Comparison of ENCODE assay signal across 36 cellular contexts in genomic region chr10:86630079-86630478, GRCh38. TPM values are rescaled to one million over a fixed set of nuclear protein-coding genes. Genes with fewer than 3 reads are reported as not detected.
DNase-seq lines count a peak whose midpoint lies in the region; ATAC-seq, FAIRE-seq and TF ChIP-seq lines count a peak whose summit lies in the region.
"Had no signal": no experiment of that assay in that cellular context is flagged by ENCODE, and none has a peak within 500 bp of the region (broad histone marks: within the 10 kb centered on the region; RNA-seq: fewer than 3 reads in every experiment).

No MANE protein-coding gene starts in this region.

- peak overlapping the region in 5 of 10 donors; percentile 33 to 54 (median 49) for H3K27ac ChIP-seq in heart right ventricle
- no peak overlapping the region for H3K27ac ChIP-seq in pancreas
- H3K27ac ChIP-seq in WERI-Rb-1: no peak overlapping the region
- H3K27ac ChIP-seq: adrenal gland; BLaER1 treated with 17β-estradiol and CSF1 and Interleukin-3, amounts not matched to agents 10 nM and 100 nM; body of pancreas; SK-N-MC; tibial artery had no signal

- peaks cover 16% of the 10 kb centered on the region for H3K27me3 ChIP-seq in bronchial epithelial cell (ENCODE audit: control insufficient read depth, insufficient read depth, low read length)
- H3K27me3 ChIP-seq in heart right ventricle: peaks cover 0 to 57% (median 22%) of the 10 kb centered on the region in 7 donors
- no peaks in the 10 kb centered on the region for H3K27me3 ChIP-seq in pancreas
- no peaks in the 10 kb centered on the region for H3K27me3 ChIP-seq in WERI-Rb-1 (ENCODE audit: insufficient read depth, low read depth, severe bottlenecking)
- H3K27me3 ChIP-seq: body of pancreas had no signal

- no peak overlapping the region for H3K4me3 Mint-ChIP-seq in activated T-cell treated with anti-CD3 and anti-CD28 coated beads, Interleukin-2, amount 50 U/mL, for 72 hours
- H3K4me3 Mint-ChIP-seq: activated CD4-positive, alpha-beta memory T cell treated with anti-CD3 and anti-CD28 coated beads for 36 hours; activated naive CD4-positive, alpha-beta T cell treated with anti-CD3 and anti-CD28 coated beads for 36 hours; activated T-helper 1 cell treated with anti-CD3 and anti-CD28 coated beads, Interleukin-12 subunit alpha, Interleukin-12 subunit beta, Interleukin-2, Interleukin-4 antibody, amounts not matched to agents 30 ng/mL and 10 ng/mL and 1 ng/mL, durations not matched to agents 14 hours and 24 hours and 36 hours; T-helper 17 cell had no signal

- no peaks in the 10 kb centered on the region for H3K4me1 Mint-ChIP-seq in activated T-cell treated with anti-CD3 and anti-CD28 coated beads, Interleukin-2, amount 50 U/mL, for 72 hours (ENCODE audit: low read depth)

- intact Hi-C loops in heart right ventricle (cut with DNase I): loop anchor here in 1 of 10 donors (2.0 kb wide), 1 partner anchor 35 kb away; no protein-coding TSS in a partner anchor
- intact Hi-C loops in pancreas (cut with DNase I): no loop called here

- DNase-seq in GM03348 (ENCODE audit: low spot score) (peak; percentile 55), bronchial epithelial cell (ENCODE audit: low read depth) (peak; percentile 16), heart right ventricle (peak in 1 of 2 donors; percentile 75), pancreas (no peak), H54 (ENCODE audit: insufficient read length, low spot score) (no peak), WERI-Rb-1 (no peak)
- no peak for DNase-seq in activated T-cell treated with anti-CD3 and anti-CD28 coated beads, Interleukin-2, amount 50 U/mL, for 72 hours
- DNase-seq: activated CD4-positive, alpha-beta memory T cell treated with anti-CD3 and anti-CD28 coated beads for 36 hours; activated CD8-positive, alpha-beta memory T cell treated with anti-CD3 and anti-CD28 coated beads, Interleukin-2, amount 50 U/mL, for 4 hours; activated naive CD4-positive, alpha-beta T cell treated with anti-CD3 and anti-CD28 coated beads for 36 hours; adrenal gland; body of pancreas; DMS53; effector CD8-positive, alpha-beta T cell; H7; hippocampal formation; left colon; mesenchymal stem cell; NCI-H146; NCI-H446 treated with DMSO at 0.1 percent for 48 hours; posterior cingulate gyrus; RPMI8226; stimulated activated CD4-positive, alpha-beta T cell treated with anti-CD3 and anti-CD28 coated beads, Interleukin-12 subunit alpha, Interleukin-12 subunit beta, amount 100 ng/mL, for 4 hours; stimulated activated CD4-positive, alpha-beta T cell treated with anti-CD3 and anti-CD28 coated beads, Interleukin-4, amount 100 ng/mL, for 1 hour; T-helper 17 cell; tibial artery had no signal

- H3K36me3 Mint-ChIP-seq in activated T-cell treated with anti-CD3 and anti-CD28 coated beads, Interleukin-2, amount 50 U/mL, for 72 hours (ENCODE audit: insufficient read depth in 2 of 2): no peaks in the 10 kb centered on the region
- H3K36me3 Mint-ChIP-seq: activated CD4-positive, alpha-beta memory T cell treated with anti-CD3 and anti-CD28 coated beads for 36 hours had no signal

- peaks cover 42% of the 10 kb centered on the region for H3K27me3 Mint-ChIP-seq in activated T-cell treated with anti-CD3 and anti-CD28 coated beads, Interleukin-2, amount 50 U/mL, for 72 hours (ENCODE audit: low read depth)

- H3K27ac Mint-ChIP-seq in activated T-cell treated with anti-CD3 and anti-CD28 coated beads, Interleukin-2, amount 50 U/mL, for 72 hours: no peak overlapping the region
- H3K27ac Mint-ChIP-seq: activated CD4-positive, alpha-beta memory T cell treated with anti-CD3 and anti-CD28 coated beads for 36 hours; activated naive CD4-positive, alpha-beta T cell treated with anti-CD3 and anti-CD28 coated beads for 36 hours; activated T-helper 1 cell treated with anti-CD3 and anti-CD28 coated beads, Interleukin-12 subunit alpha, Interleukin-12 subunit beta, Interleukin-2, Interleukin-4 antibody, amounts not matched to agents 30 ng/mL and 10 ng/mL and 1 ng/mL, durations not matched to agents 14 hours and 24 hours and 36 hours; T-helper 17 cell had no signal

- no peak for FAIRE-seq in bronchial epithelial cell (lab: Jason Lieb, UNC)
- FAIRE-seq in pancreas (lab: Jason Lieb, UNC): peak; percentile 51
- no peak for FAIRE-seq in H54 (lab: Jason Lieb, UNC)
- FAIRE-seq: colon had no signal

- TF ChIP-seq CTCF in bronchial epithelial cell (IDR thresholded peaks at IDR 0.05; ENCODE audit: insufficient read depth, low read length, severe bottlenecking) (no peak), heart right ventricle (IDR thresholded peaks at IDR 0.05) (no peak), pancreas (IDR thresholded peaks at IDR 0.05) (no peak), WERI-Rb-1 (IDR thresholded peaks at IDR 0.05; ENCODE audit: low read depth, low read length) (no peak)

- H3K36me3 ChIP-seq in bronchial epithelial cell (ENCODE audit: control insufficient read depth, insufficient read depth, low read length) (no peaks in the 10 kb centered on the region), heart right ventricle (no peaks in the 10 kb centered on the region), pancreas (no peaks in the 10 kb centered on the region), WERI-Rb-1 (no peaks in the 10 kb centered on the region)
- H3K36me3 ChIP-seq: adrenal gland; BLaER1 treated with 17β-estradiol and CSF1 and Interleukin-3, amounts not matched to agents 10 nM and 100 nM; tibial artery had no signal

- H3K4me3 ChIP-seq in bronchial epithelial cell (ENCODE audit: low read depth, low read length) (no peak overlapping the region), heart right ventricle (no peak overlapping the region), pancreas (no peak overlapping the region), WERI-Rb-1 (ENCODE audit: low read depth, low read length) (no peak overlapping the region)
- H3K4me3 ChIP-seq: adrenal gland; BLaER1 treated with 17β-estradiol and CSF1 and Interleukin-3, amounts not matched to agents 10 nM and 100 nM; body of pancreas; SK-N-MC; tibial artery had no signal

- H3K9me3 ChIP-seq in heart right ventricle (no peaks in the 10 kb centered on the region), pancreas (no peaks in the 10 kb centered on the region), WERI-Rb-1 (ENCODE audit: severe bottlenecking) (no peaks in the 10 kb centered on the region)
- H3K9me3 ChIP-seq: adrenal gland, body of pancreas, tibial artery had no signal

- TF ChIP-seq POLR2A in H54 (IDR thresholded peaks at IDR 0.05; ENCODE audit: low read depth, low read length): no peak

- H3K4me1 ChIP-seq in heart right ventricle (peaks cover 0 to 31% (median 6%) of the 10 kb centered on the region in 9 donors), pancreas (no peaks in the 10 kb centered on the region)
- H3K4me1 ChIP-seq: adrenal gland; BLaER1 treated with 17β-estradiol and CSF1 and Interleukin-3, amounts not matched to agents 10 nM and 100 nM had no signal

- ATAC-seq in heart right ventricle: peak; percentile 70 to 91 (median 88)
- ATAC-seq in pancreas: no peak
- no peak for ATAC-seq in activated T-cell treated with anti-CD3 and anti-CD28 coated beads, Interleukin-2, amount 50 U/mL, for 72 hours (replicated peaks in 1 of 2)
- ATAC-seq: activated CD4-positive, CD25-positive, alpha-beta regulatory T cell treated with anti-CD3 and anti-CD28 coated beads, Interleukin-2, amount 50 U/mL, for 24 hours; body of pancreas; left colon; sciatic nerve; T-helper 17 cell had no signal

- 7 to 8% methylated on average over 2 of the region's 2 CpGs for WGBS in heart right ventricle, 2 donors
- WGBS in pancreas, 2 donors: 21 to 26% methylated on average over 2 of the region's 2 CpGs

- H3K9me3 Mint-ChIP-seq in activated T-cell treated with anti-CD3 and anti-CD28 coated beads, Interleukin-2, amount 50 U/mL, for 72 hours: no peaks in the 10 kb centered on the region
- H3K9me3 Mint-ChIP-seq: activated CD4-positive, alpha-beta memory T cell treated with anti-CD3 and anti-CD28 coated beads for 36 hours; activated naive CD4-positive, alpha-beta T cell treated with anti-CD3 and anti-CD28 coated beads for 36 hours; activated T-helper 1 cell treated with anti-CD3 and anti-CD28 coated beads, Interleukin-12 subunit alpha, Interleukin-12 subunit beta, Interleukin-2, Interleukin-4 antibody, amounts not matched to agents 30 ng/mL and 10 ng/mL and 1 ng/mL, durations not matched to agents 14 hours and 24 hours and 36 hours had no signal

RNA-seq across cellular contexts. Expression of gene OPN4, which starts 24.3 kb away (rescaled TPM):
- total RNA-seq in bronchial epithelial cell (not detected in 2 replicates), heart right ventricle (under 1 TPM in 5 of 10 donors, not detected in 5; 0.11 to 0.27 (median 0.26) TPM), pancreas (not detected)
- polyA plus RNA-seq in heart right ventricle (under 1 TPM; 0.10 to 0.29 TPM), pancreas (not detected)
- total RNA-seq in activated T-cell treated with anti-CD3 and anti-CD28 coated beads, Interleukin-2, amount 50 U/mL, for 72 hours: not detected
- total RNA-seq: activated CD4-positive, alpha-beta memory T cell treated with anti-CD3 and anti-CD28 coated beads for 36 hours; activated naive CD4-positive, alpha-beta T cell treated with anti-CD3 and anti-CD28 coated beads for 36 hours; activated T-helper 1 cell treated with anti-CD3 and anti-CD28 coated beads, Interleukin-12 subunit alpha, Interleukin-12 subunit beta, Interleukin-2, Interleukin-4 antibody, amounts not matched to agents 30 ng/mL and 10 ng/mL and 1 ng/mL, durations not matched to agents 14 hours and 24 hours and 36 hours; body of pancreas; epithelial cell of proximal tubule; frontal cortex; H7; HT1080; OCI-LY7; T-helper 17 cell had no signal

RNA-seq across cellular contexts. Expression of gene LDB3, which starts 38.2 kb away (rescaled TPM):
- total RNA-seq in bronchial epithelial cell: under 0.01 TPM in 1 of 2 replicates, not detected in the other
- 1,000 to 10,000 TPM; 1,248 to 1,738 (median 1,513) TPM for total RNA-seq in heart right ventricle
- 1,000 to 10,000 TPM in 1 of 2 donors, 100 to 1,000 TPM in 1; 162 to 1,622 TPM for polyA plus RNA-seq in heart right ventricle
- total RNA-seq in pancreas: under 1 TPM; 0.14 to 0.59 (median 0.30) TPM
- polyA plus RNA-seq in pancreas: 1 to 10 TPM; 1.3 to 2.1 TPM
- under 1 TPM; 0.14 to 0.16 TPM for total RNA-seq in activated T-cell treated with anti-CD3 and anti-CD28 coated beads, Interleukin-2, amount 50 U/mL, for 72 hours
- total RNA-seq: epithelial cell of proximal tubule, HT1080, T-helper 17 cell had no signal

Comparison
In these comparisons a context has a peak if more than half of its experiments do, and no peak if none do; other contexts are left out.
1. DNase-seq: peak in GM03348 (single experiment) and bronchial epithelial cell (single experiment); none in pancreas (0 of 6), activated T-cell treated with anti-CD3 and anti-CD28 coated beads, Interleukin-2, amount 50 U/mL, for 72 hours (0 of 2), H54 (single experiment) and WERI-Rb-1 (single experiment).
2. ATAC-seq: peak in heart right ventricle (8 of 8); none in pancreas (0 of 4) and activated T-cell treated with anti-CD3 and anti-CD28 coated beads, Interleukin-2, amount 50 U/mL, for 72 hours (0 of 2).
3. RNA of gene LDB3, which starts 38.2 kb away (total RNA-seq): 1,248 to 1,738 TPM in heart right ventricle; 0.14 to 0.59 TPM in pancreas, 0.14 to 0.16 TPM in activated T-cell treated with anti-CD3 and anti-CD28 coated beads, Interleukin-2, amount 50 U/mL, for 72 hours and under 0.01 TPM in bronchial epithelial cell; every median in the first group is over 100 times any median in the second.